Comparison of ENCODE assay signal across 32 cellular contexts in genomic region chr19:14345364-14345763, GRCh38.
"Had no signal": no experiment of that assay in that cellular context is flagged by ENCODE, and none has a peak within 500 bp of the region (broad histone marks: within the 10 kb centered on the region; RNA-seq: fewer than 3 reads in every experiment).

No MANE protein-coding gene starts in this region.

- H3K9me3 Mint-ChIP-seq: activated B cell treated with CpG ODN at 0.5 μM for 24 hours; activated CD4-positive, alpha-beta memory T cell treated with anti-CD3 and anti-CD28 coated beads, Interleukin-2, amount 10 ng/mL, durations not matched to agents 7 days and 5 days; activated CD4-positive, alpha-beta T cell treated with anti-CD3 and anti-CD28 coated beads, Interleukin-2, amount 10 ng/mL, durations not matched to agents 7 days and 5 days; activated naive CD4-positive, alpha-beta T cell treated with anti-CD3 and anti-CD28 coated beads, Interleukin-2, amount 50 U/mL, for 24 hours; activated T-cell treated with anti-CD3 and anti-CD28 coated beads, Interleukin-2, amount 50 U/mL, for 24 hours; activated T-helper 2 cell treated with anti-CD3 and anti-CD28 coated beads, Interferon-gamma antibody, Interleukin-2, Interleukin-4, amounts not matched to agents 10 μg/mL and 5 μg/mL and 100 μg/mL, durations not matched to agents 14 hours and 24 hours and 36 hours; T-helper 1 cell treated with Interleukin-12 subunit alpha and Interleukin-12 subunit beta and Interleukin-4 antibody, amounts not matched to agents 30 μg/mL and 1 μg/mL, for 36 hours; T-helper 2 cell treated with Interferon-gamma antibody and Interleukin-4, amounts not matched to agents 5 μg/mL and 100 μg/mL, for 36 hours had no signal

- H3K4me3 ChIP-seq: ascending aorta, body of pancreas, breast epithelium had no signal

- DNase-seq: activated B cell treated with CpG ODN at 0.5 μM for 24 hours; activated CD4-positive, alpha-beta memory T cell treated with anti-CD3 and anti-CD28 coated beads, Interleukin-2, amount 10 ng/mL, durations not matched to agents 7 days and 5 days; activated CD4-positive, alpha-beta T cell treated with anti-CD3 and anti-CD28 coated beads for 4 hours; activated CD4-positive, alpha-beta T cell treated with anti-CD3 and anti-CD28 coated beads, Interleukin-2, amount 10 ng/mL, durations not matched to agents 7 days and 5 days; activated CD4-positive, alpha-beta T cell treated with anti-CD3 and anti-CD28 coated beads, Interleukin-2, amount 50 U/mL, for 48 hours; activated CD4-positive, CD25-positive, alpha-beta regulatory T cell treated with anti-CD3 and anti-CD28 coated beads, Interleukin-2, amount 50 U/mL, for 72 hours; activated CD8-positive, alpha-beta memory T cell treated with anti-CD3 and anti-CD28 coated beads for 24 hours; activated CD8-positive, alpha-beta memory T cell treated with anti-CD3 and anti-CD28 coated beads, Interleukin-2, amount 10 ng/mL, durations not matched to agents 7 days and 5 days; activated CD8-positive, alpha-beta memory T cell treated with anti-CD3 and anti-CD28 coated beads, Interleukin-2, amount 50 U/mL, for 48 hours; activated CD8-positive, alpha-beta T cell treated with anti-CD3 and anti-CD28 coated beads, Interleukin-2, amount 10 ng/mL, durations not matched to agents 7 days and 5 days; activated effector memory CD4-positive, alpha-beta T cell treated with Interleukin-2 at 50 U/mL for 16 hours; activated gamma-delta T cell; activated naive CD4-positive, alpha-beta T cell treated with Interleukin-2 at 50 U/mL for 16 hours; activated T-cell treated with anti-CD3 and anti-CD28 coated beads, Interleukin-2, amount 50 U/mL, for 24 hours; activated T-cell treated with anti-CD3 and anti-CD28 coated beads, Interleukin-2, amount 50 U/mL, for 48 hours; amygdala; anterior cingulate cortex; body of pancreas; brain microvascular endothelial cell; central memory CD4-positive, alpha-beta T cell; SW 1271; T-helper 1 cell; T-helper 2 cell; T-helper 9 cell had no signal

- H3K27ac ChIP-seq: ascending aorta, body of pancreas, brain microvascular endothelial cell, breast epithelium, VCaP had no signal

- H3K27ac Mint-ChIP-seq: activated B cell treated with CpG ODN at 0.5 μM for 24 hours; activated CD4-positive, alpha-beta memory T cell treated with anti-CD3 and anti-CD28 coated beads, Interleukin-2, amount 10 ng/mL, durations not matched to agents 7 days and 5 days; activated CD4-positive, alpha-beta T cell treated with anti-CD3 and anti-CD28 coated beads, Interleukin-2, amount 10 ng/mL, durations not matched to agents 7 days and 5 days; activated CD8-positive, alpha-beta memory T cell treated with anti-CD3 and anti-CD28 coated beads, Interleukin-2, amount 10 ng/mL, durations not matched to agents 7 days and 5 days; activated CD8-positive, alpha-beta T cell treated with anti-CD3 and anti-CD28 coated beads, Interleukin-2, amount 10 ng/mL, durations not matched to agents 7 days and 5 days; activated naive CD4-positive, alpha-beta T cell treated with anti-CD3 and anti-CD28 coated beads, Interleukin-2, amount 50 U/mL, for 24 hours; activated naive CD8-positive, alpha-beta T cell; activated T-cell treated with anti-CD3 and anti-CD28 coated beads, Interleukin-2, amount 50 U/mL, for 24 hours; activated T-helper 2 cell treated with anti-CD3 and anti-CD28 coated beads, Interferon-gamma antibody, Interleukin-2, Interleukin-4, amounts not matched to agents 10 μg/mL and 5 μg/mL and 100 μg/mL, durations not matched to agents 14 hours and 24 hours and 36 hours; T-helper 1 cell treated with Interleukin-12 subunit alpha and Interleukin-12 subunit beta and Interleukin-4 antibody, amounts not matched to agents 30 μg/mL and 1 μg/mL, for 36 hours; T-helper 2 cell treated with Interferon-gamma antibody and Interleukin-4, amounts not matched to agents 5 μg/mL and 100 μg/mL, for 36 hours had no signal

- H3K36me3 ChIP-seq: ascending aorta, brain microvascular endothelial cell, breast epithelium had no signal

- H3K9me3 ChIP-seq: ascending aorta, body of pancreas, breast epithelium had no signal

- H3K27me3 Mint-ChIP-seq: activated B cell treated with CpG ODN at 0.5 μM for 24 hours; activated CD4-positive, alpha-beta memory T cell treated with anti-CD3 and anti-CD28 coated beads, Interleukin-2, amount 10 ng/mL, durations not matched to agents 7 days and 5 days; activated CD4-positive, alpha-beta T cell treated with anti-CD3 and anti-CD28 coated beads, Interleukin-2, amount 10 ng/mL, durations not matched to agents 7 days and 5 days; activated CD8-positive, alpha-beta memory T cell treated with anti-CD3 and anti-CD28 coated beads, Interleukin-2, amount 10 ng/mL, durations not matched to agents 7 days and 5 days; activated naive CD4-positive, alpha-beta T cell treated with anti-CD3 and anti-CD28 coated beads, Interleukin-2, amount 50 U/mL, for 24 hours; activated naive CD8-positive, alpha-beta T cell; activated T-cell treated with anti-CD3 and anti-CD28 coated beads, Interleukin-2, amount 50 U/mL, for 24 hours had no signal

- H3K4me1 ChIP-seq: ascending aorta, breast epithelium had no signal

- H3K4me3 Mint-ChIP-seq: activated B cell treated with CpG ODN at 0.5 μM for 24 hours; activated CD4-positive, alpha-beta memory T cell treated with anti-CD3 and anti-CD28 coated beads, Interleukin-2, amount 10 ng/mL, durations not matched to agents 7 days and 5 days; activated CD4-positive, alpha-beta T cell treated with anti-CD3 and anti-CD28 coated beads, Interleukin-2, amount 10 ng/mL, durations not matched to agents 7 days and 5 days; activated CD8-positive, alpha-beta memory T cell treated with anti-CD3 and anti-CD28 coated beads, Interleukin-2, amount 10 ng/mL, durations not matched to agents 7 days and 5 days; activated CD8-positive, alpha-beta T cell treated with anti-CD3 and anti-CD28 coated beads, Interleukin-2, amount 10 ng/mL, durations not matched to agents 7 days and 5 days; activated naive CD4-positive, alpha-beta T cell treated with anti-CD3 and anti-CD28 coated beads, Interleukin-2, amount 50 U/mL, for 24 hours; activated naive CD8-positive, alpha-beta T cell; activated T-cell treated with anti-CD3 and anti-CD28 coated beads, Interleukin-2, amount 50 U/mL, for 24 hours; T-helper 1 cell treated with Interleukin-12 subunit alpha and Interleukin-12 subunit beta and Interleukin-4 antibody, amounts not matched to agents 30 μg/mL and 1 μg/mL, for 36 hours; T-helper 2 cell treated with Interferon-gamma antibody and Interleukin-4, amounts not matched to agents 5 μg/mL and 100 μg/mL, for 36 hours had no signal

- H3K36me3 Mint-ChIP-seq: activated CD8-positive, alpha-beta memory T cell treated with anti-CD3 and anti-CD28 coated beads, Interleukin-2, amount 10 ng/mL, durations not matched to agents 7 days and 5 days; activated naive CD4-positive, alpha-beta T cell treated with anti-CD3 and anti-CD28 coated beads, Interleukin-2, amount 50 U/mL, for 24 hours; activated naive CD8-positive, alpha-beta T cell had no signal

- H3K27me3 ChIP-seq: ascending aorta, body of pancreas, brain microvascular endothelial cell had no signal
